30 cellular contexts compared by ENCODE assay signal in genomic region chr13:46782066-46782465, GRCh38.
"Had no signal": no experiment of that assay in that cellular context is flagged by ENCODE, and none has a peak within 500 bp of the region (broad histone marks: within the 10 kb centered on the region; RNA-seq: fewer than 3 reads in every experiment).

No MANE protein-coding gene starts in this region.

- H3K9me3 Mint-ChIP-seq: natural killer cell; nephron; neural progenitor cell; stimulated activated effector memory CD8-positive, alpha-beta T cell treated with anti-CD3 and anti-CD28 coated beads, Interleukin-12 subunit alpha, Interleukin-12 subunit beta, amount 100 ng/mL, for 72 hours; stimulated activated naive B cell treated with anti-CD40 and anti-IgM and Interleukin-4, amounts not matched to agents 10 μg/mL and 1 μg/mL and 100 μg/mL, for 72 hours; stimulated activated naive CD8-positive, alpha-beta T cell treated with anti-CD3 and anti-CD28 coated beads, Interleukin-15, Interleukin-2, amounts not matched to agents 100 ng/mL and 50 ng/mL, for 24 hours had no signal

- H3K36me3 ChIP-seq: ovary had no signal

- H3K4me1 ChIP-seq: neural progenitor cell, parathyroid adenoma, psoas muscle, right lobe of liver, sigmoid colon, spleen, stomach, upper lobe of left lung had no signal

- ATAC-seq: natural killer cell; psoas muscle; right cardiac atrium; right lobe of liver; stimulated activated effector memory CD8-positive, alpha-beta T cell treated with anti-CD3 and anti-CD28 coated beads, Interleukin-12 subunit alpha, Interleukin-12 subunit beta, amount 100 ng/mL, for 72 hours; stimulated activated naive B cell treated with anti-CD40 and anti-IgM and Interleukin-4, amounts not matched to agents 10 μg/mL and 1 μg/mL and 100 μg/mL, for 72 hours had no signal

- H3K27me3 ChIP-seq: neural progenitor cell, ovary, right lobe of liver, sigmoid colon, spleen, stomach, thyroid gland, tibial nerve, upper lobe of left lung, vagina had no signal

- H3K27ac ChIP-seq: neural progenitor cell, ovary, parathyroid adenoma, psoas muscle, right lobe of liver, sigmoid colon, spleen, stomach, tibial nerve, upper lobe of left lung, vagina had no signal

- H3K27ac Mint-ChIP-seq: natural killer cell; nephron; neural progenitor cell; progenitor cell of endocrine pancreas; stimulated activated effector memory CD8-positive, alpha-beta T cell treated with anti-CD3 and anti-CD28 coated beads, Interleukin-12 subunit alpha, Interleukin-12 subunit beta, amount 100 ng/mL, for 72 hours; stimulated activated naive B cell treated with anti-CD40 and anti-IgM and Interleukin-4, amounts not matched to agents 10 μg/mL and 1 μg/mL and 100 μg/mL, for 72 hours; stimulated activated naive CD8-positive, alpha-beta T cell treated with anti-CD3 and anti-CD28 coated beads, Interleukin-15, Interleukin-2, amounts not matched to agents 100 ng/mL and 50 ng/mL, for 24 hours had no signal

- DNase-seq: natural killer cell; occipital lobe; ovary; posterior cingulate gyrus; psoas muscle; right cardiac atrium; right lobe of liver; sigmoid colon; spleen; stimulated activated CD4-positive, alpha-beta T cell treated with anti-CD3 and anti-CD28 coated beads, Interleukin-12 subunit alpha, Interleukin-12 subunit beta, amount 100 ng/mL, for 4 hours; stimulated activated CD4-positive, alpha-beta T cell treated with anti-CD3 and anti-CD28 coated beads, Interleukin-2, amount 100 ng/mL, for 24 hours; stimulated activated CD4-positive, alpha-beta T cell treated with anti-CD3 and anti-CD28 coated beads, Interleukin-2, amount 100 ng/mL, for 48 hours; stimulated activated CD4-positive, alpha-beta T cell treated with anti-CD3 and anti-CD28 coated beads, Interleukin-4, amount 100 ng/mL, for 24 hours; stimulated activated naive B cell treated with anti-CD40 and anti-IgM and Interleukin-4, amounts not matched to agents 10 μg/mL and 1 μg/mL and 100 μg/mL, for 72 hours; stimulated activated naive CD4-positive, alpha-beta T cell treated with Interleukin-2 at 50 U/mL for 16 hours; stomach; thyroid gland; trophoblast cell; upper lobe of left lung had no signal

- H3K9me3 ChIP-seq: ovary, psoas muscle, right lobe of liver, sigmoid colon, spleen, stomach, thoracic aorta, thyroid gland, tibial nerve, upper lobe of left lung, vagina had no signal

- FAIRE-seq: urothelium cell line had no signal

- H3K4me3 ChIP-seq: neural progenitor cell, ovary, psoas muscle, right lobe of liver, sigmoid colon, smooth muscle cell, spleen, stomach, thoracic aorta, thyroid gland, tibial nerve, upper lobe of left lung, vagina had no signal
